ENCODE assay signal across 24 cellular contexts in the genomic region with DNA sequence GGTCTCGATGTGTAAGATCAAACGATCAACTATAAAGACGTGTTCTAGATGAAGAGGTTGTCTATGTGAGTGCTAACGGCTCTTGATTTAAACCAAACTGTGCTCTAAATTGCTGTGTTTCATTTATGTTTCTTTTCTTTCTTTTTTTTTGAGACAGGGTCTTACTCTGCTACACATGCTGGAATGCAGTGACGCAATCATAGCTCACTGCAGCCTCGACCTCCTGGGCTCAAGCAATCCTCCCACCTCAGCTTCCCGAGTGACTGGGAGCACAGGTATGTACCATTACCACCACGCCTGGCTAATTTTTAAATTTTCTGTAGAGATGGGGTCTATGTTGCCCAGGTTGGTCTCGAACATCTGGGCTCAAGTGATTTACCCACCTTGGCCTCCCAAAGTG. TPM values are rescaled to one million over a fixed set of nuclear protein-coding genes. Genes with fewer than 3 reads are reported as not detected.
DNase-seq lines count a peak whose midpoint lies in the region; TF ChIP-seq lines count a peak whose summit lies in the region.
"Had no signal": no experiment of that assay in that cellular context is flagged by ENCODE, and none has a peak within 500 bp of the region (broad histone marks: within the 10 kb centered on the region; RNA-seq: fewer than 3 reads in every experiment).

No MANE protein-coding gene starts in this region.

- TF ChIP-seq CTCF in neural progenitor cell (IDR thresholded peaks at IDR 0.05) (no peak), GM10266 (IDR thresholded peaks at IDR 0.05; ENCODE audit: control insufficient read depth, insufficient read depth, low read depth, missing control alignments) (no peak)

- DNase-seq in activated naive CD4-positive, alpha-beta T cell treated with anti-CD3 and anti-CD28 coated beads, Interleukin-2, amount 10 ng/mL, durations not matched to agents 7 days and 5 days, result peak; percentile 8
- no peak for DNase-seq in activated naive CD4-positive, alpha-beta T cell treated with anti-CD3 and anti-CD28 coated beads, Interleukin-2, amount 50 U/mL, for 16 hours
- DNase-seq in kidney tubule cell (ENCODE audit: low spot score) (peak; percentile 46), neural progenitor cell (ENCODE audit: low spot score) (no peak), MV-4-11 (lab: John Stamatoyannopoulos, UW) (no peak), amygdala (lab: John Stamatoyannopoulos, UW) (no peak), GM10266 (ENCODE audit: extremely low spot score) (no peak)
- DNase-seq: ACHN; CD4-positive, CD25-positive, alpha-beta regulatory T cell; GM23248; HFFc6; Kasumi-1; NCI-H1105; NCI-H1436 treated with DMSO at 0.1 percent for 48 hours; NCI-H1930; NCI-H446 treated with DMSO at 0.1 percent for 48 hours; NCI-H526; NCI-H82; NK-92 treated with Interleukin-12 subunit alpha and Interleukin-12 subunit beta, amount 100 ng/mL, for 24 hours; PC-3; SJCRH30 had no signal

- peaks cover 8% of the 10 kb centered on the region for H3F3A ChIP-seq in neural progenitor cell (ENCODE audit: low read depth)

- CTCF ChIA-PET in activated naive CD4-positive, alpha-beta T cell treated with anti-CD3 and anti-CD28 coated beads, Interleukin-2, amount 10 ng/mL, durations not matched to agents 7 days and 5 days (lab: Charles Lee), result no interaction called here

- H3K27me3 Mint-ChIP-seq in activated naive CD4-positive, alpha-beta T cell treated with anti-CD3 and anti-CD28 coated beads, Interleukin-2, amount 10 ng/mL, durations not matched to agents 7 days and 5 days, result peaks cover 11% of the 10 kb centered on the region
- H3K27me3 Mint-ChIP-seq in dendritic cell treated with granulocyte-macrophage colony-stimulating factor and Interleukin-4, amounts not matched to agents 40 ng/mL and 50 ng/mL, for 4 days, result peaks cover 2% of the 10 kb centered on the region
- peaks cover 7% of the 10 kb centered on the region for H3K27me3 Mint-ChIP-seq in neural progenitor cell (ENCODE audit: insufficient read depth, low read depth)

- no peaks in the 10 kb centered on the region for H3K9me3 ChIP-seq in neural progenitor cell (ENCODE audit: low read depth)
- H3K9me3 ChIP-seq: HAP-1, SJCRH30 had no signal

- intact Hi-C loops in dendritic cell treated with granulocyte-macrophage colony-stimulating factor and Interleukin-4, amounts not matched to agents 40 ng/mL and 50 ng/mL, for 4 days (cut with micrococcal nuclease), result no loop called here

- H3K4me2 ChIP-seq in neural progenitor cell, result no peak overlapping the region

- no peak overlapping the region for H3K4me3 ChIP-seq in neural progenitor cell
- H3K4me3 ChIP-seq: GM23248, HAP-1, SJCRH30 had no signal

- H3K27me3 ChIP-seq in neural progenitor cell, result no peaks in the 10 kb centered on the region
- H3K27me3 ChIP-seq: SJCRH30 had no signal

- H3K36me3 Mint-ChIP-seq in activated naive CD4-positive, alpha-beta T cell treated with anti-CD3 and anti-CD28 coated beads, Interleukin-2, amount 10 ng/mL, durations not matched to agents 7 days and 5 days, result no peaks in the 10 kb centered on the region
- H3K36me3 Mint-ChIP-seq in dendritic cell treated with granulocyte-macrophage colony-stimulating factor and Interleukin-4, amounts not matched to agents 40 ng/mL and 50 ng/mL, for 4 days (ENCODE audit: low read depth), result no peaks in the 10 kb centered on the region
- H3K36me3 Mint-ChIP-seq in neural progenitor cell, result no peaks in the 10 kb centered on the region
- H3K36me3 Mint-ChIP-seq: CD4-positive, CD25-positive, alpha-beta regulatory T cell had no signal

- H4K20me1 ChIP-seq in neural progenitor cell (ENCODE audit: low read depth), result no peaks in the 10 kb centered on the region

- H3K9ac ChIP-seq in neural progenitor cell, result no peak overlapping the region
- H3K9ac ChIP-seq: GM23248 had no signal

- H3K79me2 ChIP-seq in neural progenitor cell (ENCODE audit: low read depth), result no peaks in the 10 kb centered on the region

- no peak overlapping the region for H3K27ac ChIP-seq in neural progenitor cell
- H3K27ac ChIP-seq: 22Rv1, GM23248, SJCRH30 had no signal

- peaks cover 5% of the 10 kb centered on the region for H3K4me1 Mint-ChIP-seq in activated naive CD4-positive, alpha-beta T cell treated with anti-CD3 and anti-CD28 coated beads, Interleukin-2, amount 10 ng/mL, durations not matched to agents 7 days and 5 days
- peaks cover 55% of the 10 kb centered on the region for H3K4me1 Mint-ChIP-seq in dendritic cell treated with granulocyte-macrophage colony-stimulating factor and Interleukin-4, amounts not matched to agents 40 ng/mL and 50 ng/mL, for 4 days (ENCODE audit: low read depth)
- H3K4me1 Mint-ChIP-seq in neural progenitor cell, result peaks cover 11% of the 10 kb centered on the region

- no peak overlapping the region for H3K27ac Mint-ChIP-seq in activated naive CD4-positive, alpha-beta T cell treated with anti-CD3 and anti-CD28 coated beads, Interleukin-2, amount 10 ng/mL, durations not matched to agents 7 days and 5 days
- H3K27ac Mint-ChIP-seq in dendritic cell treated with granulocyte-macrophage colony-stimulating factor and Interleukin-4, amounts not matched to agents 40 ng/mL and 50 ng/mL, for 4 days, result peak overlapping the region; percentile 92
- H3K27ac Mint-ChIP-seq in neural progenitor cell, result peak overlapping the region; percentile 72
- H3K27ac Mint-ChIP-seq: HFFc6 had no signal

- H3K9me3 Mint-ChIP-seq in activated naive CD4-positive, alpha-beta T cell treated with anti-CD3 and anti-CD28 coated beads, Interleukin-2, amount 10 ng/mL, durations not matched to agents 7 days and 5 days, result no peaks in the 10 kb centered on the region
- H3K9me3 Mint-ChIP-seq in dendritic cell treated with granulocyte-macrophage colony-stimulating factor and Interleukin-4, amounts not matched to agents 40 ng/mL and 50 ng/mL, for 4 days, result peaks cover 8% of the 10 kb centered on the region
- peaks cover 2% of the 10 kb centered on the region for H3K9me3 Mint-ChIP-seq in neural progenitor cell
- H3K9me3 Mint-ChIP-seq: CD4-positive, CD25-positive, alpha-beta regulatory T cell had no signal

- H3K4me1 ChIP-seq in neural progenitor cell, result no peaks in the 10 kb centered on the region
- H3K4me1 ChIP-seq: SJCRH30 had no signal

- no peak overlapping the region for H3K4me3 Mint-ChIP-seq in activated naive CD4-positive, alpha-beta T cell treated with anti-CD3 and anti-CD28 coated beads, Interleukin-2, amount 10 ng/mL, durations not matched to agents 7 days and 5 days
- no peak overlapping the region for H3K4me3 Mint-ChIP-seq in dendritic cell treated with granulocyte-macrophage colony-stimulating factor and Interleukin-4, amounts not matched to agents 40 ng/mL and 50 ng/mL, for 4 days
- no peak overlapping the region for H3K4me3 Mint-ChIP-seq in neural progenitor cell
- H3K4me3 Mint-ChIP-seq: CD4-positive, CD25-positive, alpha-beta regulatory T cell; HFFc6 had no signal

- H3K36me3 ChIP-seq in neural progenitor cell, result no peaks in the 10 kb centered on the region
- H3K36me3 ChIP-seq: HAP-1, SJCRH30 had no signal

- H2AFZ ChIP-seq in neural progenitor cell (replicated peaks), result no peak overlapping the region
- H2AFZ ChIP-seq: GM23248 had no signal

RNA-seq across cellular contexts. Expression of a gene that starts 24.0 kb away (rescaled TPM):
- 183 and 185 TPM in 2 replicates for total RNA-seq in neural progenitor cell (ENCODE audit: low replicate concordance)

Comparison
In these comparisons a context has a peak if more than half of its experiments do, and no peak if none do; other contexts are left out.
1. DNase-seq: peak in activated naive CD4-positive, alpha-beta T cell treated with anti-CD3 and anti-CD28 coated beads, Interleukin-2, amount 10 ng/mL, durations not matched to agents 7 days and 5 days (single experiment) and kidney tubule cell (single experiment); none in activated naive CD4-positive, alpha-beta T cell treated with anti-CD3 and anti-CD28 coated beads, Interleukin-2, amount 50 U/mL, for 16 hours (single experiment), neural progenitor cell (single experiment), MV-4-11 (single experiment), amygdala (0 of 56) and GM10266 (single experiment).